ENCODE assay signal across 10 cellular contexts in genomic region chr3:163622384-163622783, GRCh38.
A peak's percentile ranks its signal among the peaks of the same experiment; 100 is the strongest.
DNase-seq lines count a peak whose midpoint lies in the region; ATAC-seq, FAIRE-seq and TF ChIP-seq lines count a peak whose summit lies in the region.
"Had no signal": no experiment of that assay in that cellular context is flagged by ENCODE, and none has a peak within 500 bp of the region (broad histone marks: within the 10 kb centered on the region; RNA-seq: fewer than 3 reads in every experiment).

No MANE protein-coding gene starts in this region.

- H3K4me3 ChIP-seq in GM23338 (no peak overlapping the region), brain microvascular endothelial cell (ENCODE audit: low read depth, low read length) (no peak overlapping the region), adrenal gland (no peak overlapping the region)
- H3K4me3 ChIP-seq: suprapubic skin had no signal

- H3K36me3 Mint-ChIP-seq in GM23338 (ENCODE audit: low read depth) (no peaks in the 10 kb centered on the region), nephron (ENCODE audit: low read depth) (no peaks in the 10 kb centered on the region)

- peak; percentile 66 to 94 for TF ChIP-seq CTCF in GM23338 (conservative IDR thresholded peaks at IDR 0.05; ENCODE audit: low read depth in 2 of 2)
- peak; percentile 56 for TF ChIP-seq CTCF in brain microvascular endothelial cell (IDR thresholded peaks at IDR 0.05; ENCODE audit: low read depth, low read length, missing control alignments)
- peak; percentile 30 to 64 (median 51) for TF ChIP-seq CTCF in nephron (IDR thresholded peaks at IDR 0.05; ENCODE audit: unreplicated experiment in 3 of 3)
- peak in 1 of 6 experiments; percentile 29 for TF ChIP-seq CTCF in adrenal gland (IDR thresholded peaks at IDR 0.05)

- no peak overlapping the region for H3K4me2 ChIP-seq in GM23338

- WGBS in adrenal gland, 4 donors = 49 to 78% (median 56%) methylated on average over 1 to 3 of the region's 3 CpGs

- H3K27me3 ChIP-seq in GM23338 (ENCODE audit: insufficient read depth) = no peaks in the 10 kb centered on the region
- no peaks in the 10 kb centered on the region for H3K27me3 ChIP-seq in brain microvascular endothelial cell (replicated peaks)
- H3K27me3 ChIP-seq in adrenal gland = no peaks in the 10 kb centered on the region
- H3K27me3 ChIP-seq: suprapubic skin had no signal

- no peaks in the 10 kb centered on the region for H3K9me2 ChIP-seq in GM23338 (ENCODE audit: insufficient read depth)

- DNase-seq in GM23338 (ENCODE audit: low spot score) = peak; percentile 81
- DNase-seq in NCI-H69 (lab: John Stamatoyannopoulos, UW) = peak; percentile 10
- DNase-seq in brain microvascular endothelial cell = peak; percentile 52
- DNase-seq in activated CD4-positive, CD25-positive, alpha-beta regulatory T cell (lab: John Stamatoyannopoulos, UW) = no peak
- no peak for DNase-seq in urothelium cell line (ENCODE audit: low spot score)
- no peak for DNase-seq in adrenal gland
- DNase-seq: cerebellar nuclear complex had no signal

- no peak overlapping the region for H2AFZ ChIP-seq in GM23338

- intact Hi-C loops in adrenal gland (cut with DNase I) = no loop called here

- H3K4me3 Mint-ChIP-seq in GM23338 = no peak overlapping the region
- H3K4me3 Mint-ChIP-seq in nephron = no peak overlapping the region

- H3K4me1 Mint-ChIP-seq in GM23338 (no peaks in the 10 kb centered on the region; the same call in 2 of the 3 replicates), nephron (no peaks in the 10 kb centered on the region)

- H3K79me2 ChIP-seq in GM23338 (replicated peaks; ENCODE audit: insufficient read depth) = no peaks in the 10 kb centered on the region

- ATAC-seq in GM23338 (peak; percentile 100), HG02588 (IDR thresholded peaks at IDR 0.05; ENCODE audit: unreplicated experiment) (no peak)

- FAIRE-seq in urothelium cell line (lab: Jason Lieb, UNC) = no peak

- H3K27ac ChIP-seq in GM23338 (ENCODE audit: low read depth) (no peak overlapping the region), brain microvascular endothelial cell (no peak overlapping the region), adrenal gland (no peak overlapping the region)
- H3K27ac ChIP-seq: suprapubic skin had no signal

- in situ Hi-C loops in brain microvascular endothelial cell (cut with HindIII; ENCODE audit: low pct_ligation_motif_present, low sequenced_read_pairs) = no loop called here

- H3K27ac Mint-ChIP-seq in GM23338 (no peak overlapping the region), nephron (no peak overlapping the region)

- H3K9me3 ChIP-seq in adrenal gland (replicated peaks in 1 of 3) = no peaks in the 10 kb centered on the region
- H3K9me3 ChIP-seq: suprapubic skin had no signal

- no peaks in the 10 kb centered on the region for H3K36me3 ChIP-seq in GM23338 (ENCODE audit: insufficient read depth)
- H3K36me3 ChIP-seq in brain microvascular endothelial cell (replicated peaks) = no peaks in the 10 kb centered on the region
- no peaks in the 10 kb centered on the region for H3K36me3 ChIP-seq in adrenal gland (replicated peaks in 1 of 2)
- H3K36me3 ChIP-seq: suprapubic skin had no signal

- H3F3A ChIP-seq in GM23338 (replicated peaks; ENCODE audit: low read depth) = no peaks in the 10 kb centered on the region

- H3K4me1 ChIP-seq in GM23338 (ENCODE audit: insufficient read depth) (no peaks in the 10 kb centered on the region), adrenal gland (replicated peaks in 1 of 2) (no peaks in the 10 kb centered on the region)
- H3K4me1 ChIP-seq: suprapubic skin had no signal

- H4K20me1 ChIP-seq in GM23338 (replicated peaks; ENCODE audit: insufficient read depth) = no peaks in the 10 kb centered on the region

- TF ChIP-seq POLR2A in adrenal gland (IDR thresholded peaks at IDR 0.05) = no peak

- H3K9me3 Mint-ChIP-seq in GM23338 = no peaks in the 10 kb centered on the region
- no peaks in the 10 kb centered on the region for H3K9me3 Mint-ChIP-seq in nephron

- H3K27me3 Mint-ChIP-seq in GM23338 (ENCODE audit: insufficient read depth, low read depth, poor library complexity) (no peaks in the 10 kb centered on the region), nephron (ENCODE audit: low read depth) (no peaks in the 10 kb centered on the region)

TF ChIP-seq in GM23338, 12 proteins besides CTCF, POLR2A, EP300 and RAD21:
- TF ChIP-seq NANOG (IDR thresholded peaks at IDR 0.05; ENCODE audit: borderline replicate concordance) (no peak), CREB1 (CRISPR knock-in tag; IDR thresholded peaks at IDR 0.05; ENCODE audit: low read depth) (no peak)

Comparison
In these comparisons a context has a peak if more than half of its experiments do, and no peak if none do; other contexts are left out.
1. DNase-seq: peak in GM23338 (single experiment), NCI-H69 (single experiment) and brain microvascular endothelial cell (single experiment); none in activated CD4-positive, CD25-positive, alpha-beta regulatory T cell (0 of 4), urothelium cell line (single experiment) and adrenal gland (0 of 7).